In the genomic region with DNA sequence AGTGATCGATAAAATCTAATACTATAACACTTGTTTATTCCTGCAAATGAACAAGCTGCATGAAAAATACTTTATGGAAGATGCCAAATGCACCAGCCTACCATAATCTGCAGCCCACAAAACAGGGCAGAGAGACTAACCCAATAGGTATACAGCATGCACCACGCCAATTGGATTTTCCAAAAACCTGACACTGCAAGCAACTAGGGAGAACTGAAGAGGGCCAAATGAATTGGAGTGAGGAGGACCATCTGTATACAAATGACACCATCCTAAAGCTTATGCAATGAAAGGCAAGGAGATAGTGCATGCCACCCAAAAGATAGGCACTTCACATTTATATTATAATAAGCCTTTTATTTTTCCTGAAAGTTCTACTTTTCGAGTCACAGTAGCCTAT, we compare ENCODE assay signal across 25 cellular contexts.
"Had no signal": no experiment of that assay in that cellular context is flagged by ENCODE, and none has a peak within 500 bp of the region (broad histone marks: within the 10 kb centered on the region; RNA-seq: fewer than 3 reads in every experiment).

No MANE protein-coding gene starts in this region.

- H3K4me3 ChIP-seq: colonic mucosa, coronary artery, dorsolateral prefrontal cortex, esophagus muscularis mucosa, esophagus squamous epithelium, gastrocnemius medialis, gastroesophageal sphincter, heart left ventricle, heart right ventricle, hepatocyte had no signal

- H3K27me3 ChIP-seq: colonic mucosa, dorsolateral prefrontal cortex, esophagus muscularis mucosa, esophagus squamous epithelium, gastrocnemius medialis, hepatocyte had no signal

- H3K4me3 Mint-ChIP-seq: dendritic cell treated with granulocyte-macrophage colony-stimulating factor and Interleukin-4, amounts not matched to agents 40 ng/mL and 50 ng/mL, for 4 days; effector memory CD8-positive, alpha-beta T cell; endodermal cell had no signal

- H3K27ac Mint-ChIP-seq: dendritic cell treated with granulocyte-macrophage colony-stimulating factor and Interleukin-4, amounts not matched to agents 40 ng/mL and 50 ng/mL, for 4 days; effector memory CD8-positive, alpha-beta T cell; endodermal cell had no signal

- H3K79me2 ChIP-seq: hepatocyte had no signal

- DNase-seq: colonic mucosa; cortex of kidney; dermis blood vessel endothelial cell; dorsolateral prefrontal cortex; effector CD4-positive, alpha-beta T cell; effector CD8-positive, alpha-beta T cell; effector memory CD8-positive, alpha-beta T cell; endodermal cell; erythroblast; esophagus squamous epithelium; foreskin fibroblast; foreskin keratinocyte; foreskin melanocyte; gastrocnemius medialis; glutamatergic neuron; head of caudate nucleus; heart left ventricle; heart right ventricle had no signal

- H2AFZ ChIP-seq: hepatocyte had no signal

- H3K4me2 ChIP-seq: hepatocyte had no signal

- H3K9me3 ChIP-seq: colonic mucosa, esophagus muscularis mucosa, esophagus squamous epithelium, gastrocnemius medialis, gastroesophageal sphincter, heart left ventricle, heart right ventricle had no signal

- ATAC-seq: effector memory CD8-positive, alpha-beta T cell; esophagus mucosa; foreskin keratinocyte; gastrocnemius medialis; gastroesophageal sphincter; heart left ventricle; heart right ventricle had no signal

- H3K4me1 ChIP-seq: colonic mucosa, foreskin keratinocyte, gastroesophageal sphincter, heart left ventricle, heart right ventricle had no signal

- H3K4me1 Mint-ChIP-seq: endodermal cell had no signal

- H3K27ac ChIP-seq: colonic mucosa, coronary artery, epithelial cell of prostate, esophagus muscularis mucosa, esophagus squamous epithelium, foreskin keratinocyte, gastrocnemius medialis, gastroesophageal sphincter, heart left ventricle, heart right ventricle, hepatocyte had no signal

- H3K36me3 ChIP-seq: colonic mucosa, esophagus muscularis mucosa, esophagus squamous epithelium, gastrocnemius medialis, gastroesophageal sphincter, heart left ventricle, heart right ventricle had no signal
